Comparison of ENCODE assay signal across 15 cellular contexts in genomic region chr14:68662395-68662794, GRCh38.
DNase-seq lines count a peak whose midpoint lies in the region; ATAC-seq and TF ChIP-seq lines count a peak whose summit lies in the region.
"Had no signal": no experiment of that assay in that cellular context is flagged by ENCODE, and none has a peak within 500 bp of the region (broad histone marks: within the 10 kb centered on the region; RNA-seq: fewer than 3 reads in every experiment).

No MANE protein-coding gene starts in this region.

- intact Hi-C loops in left ventricle myocardium superior (cut with micrococcal nuclease) (no loop called here), uterus (cut with DNase I; ENCODE audit: low total_unique reads) (no loop called here)

- H3K4me3 ChIP-seq in cardiac muscle cell (no peak overlapping the region), uterus (no peak overlapping the region)
- H3K4me3 ChIP-seq: K562, thyroid gland had no signal

- H3K4me3 Mint-ChIP-seq in activated T-helper 17 cell treated with anti-CD3 and anti-CD28 coated beads, Interleukin-2, amount 50 U/mL, for 72 hours, result peak overlapping the region; percentile 66
- H3K4me3 Mint-ChIP-seq: activated naive CD4-positive, alpha-beta T cell treated with anti-CD3 and anti-CD28 coated beads for 36 hours had no signal

- H3K36me3 Mint-ChIP-seq in activated T-helper 17 cell treated with anti-CD3 and anti-CD28 coated beads, Interleukin-2, amount 50 U/mL, for 72 hours (ENCODE audit: low read depth), result no peaks in the 10 kb centered on the region

- no peak for ATAC-seq in left ventricle myocardium superior
- no peak for ATAC-seq in activated T-helper 17 cell treated with anti-CD3 and anti-CD28 coated beads, Interleukin-2, amount 50 U/mL, for 72 hours (replicated peaks)
- ATAC-seq in GM21529 (IDR thresholded peaks at IDR 0.05; ENCODE audit: unreplicated experiment), result no peak
- ATAC-seq: K562 had no signal

- peaks cover 41% of the 10 kb centered on the region for H3K4me1 Mint-ChIP-seq in activated T-helper 17 cell treated with anti-CD3 and anti-CD28 coated beads, Interleukin-2, amount 50 U/mL, for 72 hours

- DNase-seq in cardiac muscle cell (ENCODE audit: low read depth in 1 of 2, low spot score in 1 of 2) (no peak), left ventricle myocardium superior (no peak), myocyte (ENCODE audit: low read depth) (peak; percentile 95), uterus (no peak), GDM1 (lab: John Stamatoyannopoulos, UW) (no peak), NCI-H2029 (lab: John Stamatoyannopoulos, UW) (no peak)
- DNase-seq: activated CD4-positive, CD25-positive, alpha-beta regulatory T cell treated with anti-CD3 and anti-CD28 coated beads, Interleukin-2, amount 50 U/mL, for 72 hours; activated naive CD4-positive, alpha-beta T cell treated with anti-CD3 and anti-CD28 coated beads for 36 hours; DMS79 treated with DMSO at 0.1 percent for 48 hours; NCI-H1417; thyroid gland had no signal

- H3K27me3 ChIP-seq in cardiac muscle cell (no peaks in the 10 kb centered on the region), uterus (no peaks in the 10 kb centered on the region)
- H3K27me3 ChIP-seq: thyroid gland had no signal

- no peaks in the 10 kb centered on the region for H3K9me3 ChIP-seq in cardiac muscle cell (ENCODE audit: low read depth)
- no peaks in the 10 kb centered on the region for H3K9me3 ChIP-seq in uterus
- H3K9me3 ChIP-seq: thyroid gland had no signal

- no peak for TF ChIP-seq POLR2A in uterus (IDR thresholded peaks at IDR 0.05)

- peaks cover 11% of the 10 kb centered on the region for H3K9me3 Mint-ChIP-seq in activated T-helper 17 cell treated with anti-CD3 and anti-CD28 coated beads, Interleukin-2, amount 50 U/mL, for 72 hours
- H3K9me3 Mint-ChIP-seq: activated naive CD4-positive, alpha-beta T cell treated with anti-CD3 and anti-CD28 coated beads for 36 hours had no signal

- H3K27me3 Mint-ChIP-seq in activated T-helper 17 cell treated with anti-CD3 and anti-CD28 coated beads, Interleukin-2, amount 50 U/mL, for 72 hours, result no peaks in the 10 kb centered on the region

- H3K36me3 ChIP-seq in cardiac muscle cell (no peaks in the 10 kb centered on the region), uterus (no peaks in the 10 kb centered on the region)
- H3K36me3 ChIP-seq: thyroid gland had no signal

- peaks cover 41% of the 10 kb centered on the region for H3K4me1 ChIP-seq in cardiac muscle cell (ENCODE audit: low read depth)
- H3K4me1 ChIP-seq in uterus, result peaks cover 17 to 30% of the 10 kb centered on the region in 2 donors

- H3K27ac ChIP-seq in cardiac muscle cell (peak overlapping the region; percentile 61), uterus (peak overlapping the region; percentile 88 to 94)
- H3K27ac ChIP-seq: epithelial cell of prostate, thyroid gland had no signal

- peak overlapping the region; percentile 58 for H3K27ac Mint-ChIP-seq in activated T-helper 17 cell treated with anti-CD3 and anti-CD28 coated beads, Interleukin-2, amount 50 U/mL, for 72 hours
- H3K27ac Mint-ChIP-seq: activated naive CD4-positive, alpha-beta T cell treated with anti-CD3 and anti-CD28 coated beads for 36 hours had no signal

- TF ChIP-seq CTCF in cardiac muscle cell (IDR thresholded peaks at IDR 0.05; ENCODE audit: low read depth, low read length), result no peak
- TF ChIP-seq CTCF in uterus (IDR thresholded peaks at IDR 0.05), result no peak
